In genomic region chr4:11609751-11610150, GRCh38 we compare ENCODE assay signal across 30 cellular contexts.
"Had no signal": no experiment of that assay in that cellular context is flagged by ENCODE, and none has a peak within 500 bp of the region (broad histone marks: within the 10 kb centered on the region; RNA-seq: fewer than 3 reads in every experiment).

No MANE protein-coding gene starts in this region.

- H3K36me3 ChIP-seq: ascending aorta, cardiac muscle cell had no signal

- H3K27ac ChIP-seq: ascending aorta, cardiac muscle cell, VCaP had no signal

- FAIRE-seq: TTC549 had no signal

- ATAC-seq: activated CD8-positive, alpha-beta memory T cell treated with anti-CD3 and anti-CD28 coated beads, Interleukin-2, amount 10 ng/mL, durations not matched to agents 7 days and 5 days; activated CD8-positive, alpha-beta T cell treated with anti-CD3 and anti-CD28 coated beads, Interleukin-2, amount 10 ng/mL, durations not matched to agents 7 days and 5 days; activated naive CD8-positive, alpha-beta T cell treated with anti-CD3 and anti-CD28 coated beads, Interleukin-2, amount 50 U/mL, for 24 hours had no signal

- H3K27me3 ChIP-seq: ascending aorta, cardiac muscle cell had no signal

- H3K4me1 ChIP-seq: ascending aorta had no signal

- DNase-seq: activated B cell treated with CpG ODN at 0.5 μM for 24 hours; activated CD4-positive, alpha-beta memory T cell treated with anti-CD3 and anti-CD28 coated beads for 36 hours; activated CD4-positive, alpha-beta T cell treated with anti-CD3 and anti-CD28 coated beads for 4 hours; activated CD4-positive, alpha-beta T cell treated with anti-CD3 and anti-CD28 coated beads, Interleukin-2, amount 10 ng/mL, durations not matched to agents 24 days and 14 days; activated CD4-positive, alpha-beta T cell treated with anti-CD3 and anti-CD28 coated beads, Interleukin-2, amount 50 U/mL, for 1 hour; activated CD4-positive, alpha-beta T cell treated with anti-CD3 and anti-CD28 coated beads, Interleukin-2, amount 50 U/mL, for 4 hours; activated CD4-positive, CD25-positive, alpha-beta regulatory T cell treated with anti-CD3 and anti-CD28 coated beads, Interleukin-2, amount 50 U/mL, for 72 hours; activated CD8-positive, alpha-beta memory T cell treated with anti-CD3 and anti-CD28 coated beads for 24 hours; activated CD8-positive, alpha-beta memory T cell treated with anti-CD3 and anti-CD28 coated beads, Interleukin-2, amount 10 ng/mL, durations not matched to agents 7 days and 5 days; activated CD8-positive, alpha-beta memory T cell treated with anti-CD3 and anti-CD28 coated beads, Interleukin-2, amount 50 U/mL, for 48 hours; activated CD8-positive, alpha-beta T cell treated with anti-CD3 and anti-CD28 coated beads, Interleukin-2, amount 10 ng/mL, durations not matched to agents 7 days and 5 days; activated effector memory CD4-positive, alpha-beta T cell treated with Interleukin-2 at 50 U/mL for 16 hours; activated gamma-delta T cell; activated naive CD4-positive, alpha-beta T cell treated with anti-CD3 and anti-CD28 coated beads, Interleukin-2, amount 10 ng/mL, durations not matched to agents 7 days and 5 days; activated naive CD4-positive, alpha-beta T cell treated with Interleukin-2 at 50 U/mL for 16 hours; activated naive CD8-positive, alpha-beta T cell treated with anti-CD3 and anti-CD28 coated beads, Interleukin-2, amount 10 ng/mL, durations not matched to agents 7 days and 5 days; activated naive CD8-positive, alpha-beta T cell treated with anti-CD3 and anti-CD28 coated beads, Interleukin-2, amount 50 U/mL, for 24 hours; activated T-cell treated with anti-CD3 and anti-CD28 coated beads, Interleukin-2, amount 50 U/mL, for 24 hours; activated T-cell treated with anti-CD3 and anti-CD28 coated beads, Interleukin-2, amount 50 U/mL, for 48 hours; amygdala; anterior cingulate cortex; caudate nucleus; cerebellar nuclear complex; T-helper 1 cell; T-helper 2 cell; T-helper 9 cell had no signal

- H3K4me3 ChIP-seq: ascending aorta, cardiac muscle cell had no signal

- H3K9me3 ChIP-seq: ascending aorta had no signal
